ENCODE assay signal across 8 cellular contexts in the genomic region with DNA sequence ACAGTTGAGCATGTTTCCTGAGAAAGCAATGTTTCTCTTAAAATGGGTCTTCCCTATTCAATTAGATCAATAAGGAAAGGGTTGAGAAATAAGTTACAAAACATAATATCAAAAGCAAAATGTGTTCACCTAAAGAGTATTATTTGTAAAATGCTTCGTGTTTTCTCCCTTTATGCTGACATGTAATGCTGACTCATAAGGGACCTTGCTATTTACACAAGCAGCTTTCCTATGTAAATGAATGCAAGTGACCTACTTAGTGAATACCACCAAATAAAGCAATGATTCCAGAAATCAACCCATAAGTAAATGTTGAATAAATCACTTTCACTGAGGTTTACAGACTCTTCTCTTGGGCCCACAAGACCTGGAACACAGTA.
A peak's percentile ranks its signal among the peaks of the same experiment; 100 is the strongest.
DNase-seq lines count a peak whose midpoint lies in the region; ATAC-seq lines count a peak whose summit lies in the region.

No MANE protein-coding gene starts in this region.

- no peak overlapping the region for H3K9ac ChIP-seq in mesendoderm (ENCODE audit: low read length)

- no peaks in the 10 kb centered on the region for H3K27me3 Mint-ChIP-seq in activated T-helper 17 cell treated with anti-CD3 and anti-CD28 coated beads, Interleukin-2, amount 50 U/mL, for 72 hours
- H3K27me3 Mint-ChIP-seq in stimulated activated memory B cell treated with anti-CD40 and anti-IgM and Interleukin-4, amounts not matched to agents 10 μg/mL and 1 μg/mL and 100 μg/mL, for 72 hours = no peaks in the 10 kb centered on the region

- H3K56ac ChIP-seq in mesendoderm (ENCODE audit: low read length) = no peak overlapping the region

- peak overlapping the region; percentile 63 for H3K27ac Mint-ChIP-seq in activated T-helper 17 cell treated with anti-CD3 and anti-CD28 coated beads, Interleukin-2, amount 50 U/mL, for 72 hours
- H3K27ac Mint-ChIP-seq in stimulated activated memory B cell treated with anti-CD40 and anti-IgM and Interleukin-4, amounts not matched to agents 10 μg/mL and 1 μg/mL and 100 μg/mL, for 72 hours = no peak overlapping the region

- no peaks in the 10 kb centered on the region for H3K36me3 Mint-ChIP-seq in activated T-helper 17 cell treated with anti-CD3 and anti-CD28 coated beads, Interleukin-2, amount 50 U/mL, for 72 hours (ENCODE audit: low read depth)
- H3K36me3 Mint-ChIP-seq in stimulated activated memory B cell treated with anti-CD40 and anti-IgM and Interleukin-4, amounts not matched to agents 10 μg/mL and 1 μg/mL and 100 μg/mL, for 72 hours = no peaks in the 10 kb centered on the region

- no peak overlapping the region for H3K23ac ChIP-seq in mesendoderm (ENCODE audit: low read length)

- ATAC-seq in GM18861 (IDR thresholded peaks at IDR 0.05; ENCODE audit: unreplicated experiment) (peak; percentile 74), HG02870 (IDR thresholded peaks at IDR 0.05; ENCODE audit: unreplicated experiment) (peak; percentile 84), GM21381 (IDR thresholded peaks at IDR 0.05; ENCODE audit: unreplicated experiment) (no peak)
- ATAC-seq in activated T-helper 17 cell treated with anti-CD3 and anti-CD28 coated beads, Interleukin-2, amount 50 U/mL, for 72 hours (replicated peaks) = peak; percentile 78
- ATAC-seq in stimulated activated memory B cell treated with anti-CD40 and anti-IgM and Interleukin-4, amounts not matched to agents 10 μg/mL and 1 μg/mL and 100 μg/mL, for 72 hours = no peak

- H2BK5ac ChIP-seq in mesendoderm (ENCODE audit: low read length) = no peak overlapping the region

- H3K18ac ChIP-seq in mesendoderm (ENCODE audit: low read length) = no peak overlapping the region

- peaks cover 5% of the 10 kb centered on the region for H3K4me1 Mint-ChIP-seq in activated T-helper 17 cell treated with anti-CD3 and anti-CD28 coated beads, Interleukin-2, amount 50 U/mL, for 72 hours
- peaks cover 8% of the 10 kb centered on the region for H3K4me1 Mint-ChIP-seq in stimulated activated memory B cell treated with anti-CD40 and anti-IgM and Interleukin-4, amounts not matched to agents 10 μg/mL and 1 μg/mL and 100 μg/mL, for 72 hours

- DNase-seq in mesendoderm (peak; percentile 71), SHP77 (lab: John Stamatoyannopoulos, UW) (no peak), AML-193 (lab: John Stamatoyannopoulos, UW) (no peak)

- no peaks in the 10 kb centered on the region for H3K79me2 ChIP-seq in mesendoderm (ENCODE audit: control insufficient read depth, insufficient read depth, low read length)

- peaks cover 6% of the 10 kb centered on the region for H3K4me1 ChIP-seq in mesendoderm (ENCODE audit: control insufficient read depth, low read depth, low read length)

- H3K9me3 Mint-ChIP-seq in activated T-helper 17 cell treated with anti-CD3 and anti-CD28 coated beads, Interleukin-2, amount 50 U/mL, for 72 hours = no peaks in the 10 kb centered on the region
- no peaks in the 10 kb centered on the region for H3K9me3 Mint-ChIP-seq in stimulated activated memory B cell treated with anti-CD40 and anti-IgM and Interleukin-4, amounts not matched to agents 10 μg/mL and 1 μg/mL and 100 μg/mL, for 72 hours

- H3K4ac ChIP-seq in mesendoderm (ENCODE audit: low read depth, low read length) = no peak overlapping the region

- peaks cover 2% of the 10 kb centered on the region for H3K79me1 ChIP-seq in mesendoderm (ENCODE audit: low read length)

- H3K4me3 ChIP-seq in mesendoderm (ENCODE audit: low read length) = no peak overlapping the region

- no peak overlapping the region for H3K4me2 ChIP-seq in mesendoderm (ENCODE audit: low read length)

- no peak overlapping the region for H2AK5ac ChIP-seq in mesendoderm (ENCODE audit: low read length)

- no peaks in the 10 kb centered on the region for H3K36me3 ChIP-seq in mesendoderm (ENCODE audit: control insufficient read depth, insufficient read depth, low read length)

- no CpG with 5 or more reads among the region's 1 CpG for WGBS in mesendoderm (ENCODE audit: extremely low coverage, insufficient coverage, low lambda C conversion rate)

- no peak overlapping the region for H2BK120ac ChIP-seq in mesendoderm (ENCODE audit: low read depth, low read length)

- peak overlapping the region; percentile 44 for H3K4me3 Mint-ChIP-seq in activated T-helper 17 cell treated with anti-CD3 and anti-CD28 coated beads, Interleukin-2, amount 50 U/mL, for 72 hours
- H3K4me3 Mint-ChIP-seq in stimulated activated memory B cell treated with anti-CD40 and anti-IgM and Interleukin-4, amounts not matched to agents 10 μg/mL and 1 μg/mL and 100 μg/mL, for 72 hours = no peak overlapping the region

- H3K27ac ChIP-seq in mesendoderm (ENCODE audit: low read depth, low read length) = no peak overlapping the region

- H2BK15ac ChIP-seq in mesendoderm (replicated peaks; ENCODE audit: low read depth) = no peak overlapping the region

- no peak overlapping the region for H4K8ac ChIP-seq in mesendoderm (ENCODE audit: low read depth, low read length)

- H3K27me3 ChIP-seq in mesendoderm (ENCODE audit: insufficient read depth, low read length, poor library complexity) = no peaks in the 10 kb centered on the region

- no peak overlapping the region for H4K5ac ChIP-seq in mesendoderm (ENCODE audit: low read length)

Comparison
In these comparisons a context has a peak if more than half of its experiments do, and no peak if none do; other contexts are left out.
1. ATAC-seq: peak in GM18861 (single experiment), HG02870 (single experiment) and activated T-helper 17 cell treated with anti-CD3 and anti-CD28 coated beads, Interleukin-2, amount 50 U/mL, for 72 hours (single experiment); none in GM21381 (single experiment) and stimulated activated memory B cell treated with anti-CD40 and anti-IgM and Interleukin-4, amounts not matched to agents 10 μg/mL and 1 μg/mL and 100 μg/mL, for 72 hours (single experiment).